ENCODE assay signal across 24 cellular contexts in the genomic region with DNA sequence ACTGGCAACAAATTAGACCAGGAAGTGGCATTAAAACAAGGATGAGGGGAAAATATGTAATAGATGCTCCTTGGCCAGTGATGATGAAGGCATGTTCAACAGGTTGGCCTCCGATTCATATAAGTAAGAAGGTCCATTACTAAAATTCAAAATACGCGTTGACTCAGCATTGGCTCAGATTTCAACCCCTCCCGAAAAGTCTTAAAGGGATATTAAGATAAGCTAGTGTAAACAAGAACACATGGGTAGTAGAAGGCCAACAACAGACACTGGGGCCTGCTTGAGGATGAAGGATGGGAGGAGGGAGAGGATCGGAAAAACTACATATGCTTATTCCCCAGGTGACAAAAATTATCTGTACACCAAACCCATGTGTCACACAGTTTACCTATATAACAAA. TPM values are rescaled to one million over a fixed set of nuclear protein-coding genes. Genes with fewer than 3 reads are reported as not detected.
"Had no signal": no experiment of that assay in that cellular context is flagged by ENCODE, and none has a peak within 500 bp of the region (broad histone marks: within the 10 kb centered on the region; RNA-seq: fewer than 3 reads in every experiment).

No MANE protein-coding gene starts in this region.

- H3K4me3 ChIP-seq: hepatocyte, neural progenitor cell, psoas muscle, spleen, thoracic aorta, upper lobe of right lung had no signal

- ATAC-seq: activated CD4-positive, CD25-positive, alpha-beta regulatory T cell treated with anti-CD3 and anti-CD28 coated beads, Interleukin-2, amount 50 U/mL, for 24 hours; psoas muscle; sciatic nerve; upper lobe of right lung had no signal

- H3K27me3 ChIP-seq: hepatocyte, neural progenitor cell, upper lobe of right lung had no signal

- H3K27ac ChIP-seq: neural progenitor cell, psoas muscle, spleen, thoracic aorta, upper lobe of right lung had no signal

- DNase-seq: activated naive CD4-positive, alpha-beta T cell; activated naive CD8-positive, alpha-beta T cell treated with anti-CD3 and anti-CD28 coated beads, Interleukin-2, amount 10 ng/mL, durations not matched to agents 7 days and 5 days; mammary epithelial cell; naive B cell; psoas muscle; spleen; stimulated activated CD4-positive, alpha-beta T cell treated with anti-CD3 and anti-CD28 coated beads, Interleukin-1b, Interleukin-23, amount 100 ng/mL, for 48 hours; T-helper 9 cell; upper lobe of right lung had no signal

- H3K9me3 ChIP-seq: psoas muscle, spleen, thoracic aorta, upper lobe of right lung had no signal

- H3K4me1 ChIP-seq: neural progenitor cell, psoas muscle, spleen, upper lobe of right lung had no signal

RNA-seq across cellular contexts. Expression of gene CLRN2, which starts 42.9 kb away (rescaled TPM):
- total RNA-seq: activated CD8-positive, alpha-beta memory T cell treated with anti-CD3 and anti-CD28 coated beads for 36 hours; activated naive CD8-positive, alpha-beta T cell treated with anti-CD3 and anti-CD28 coated beads, Interleukin-2, amount 10 ng/mL, durations not matched to agents 7 days and 5 days; astrocyte; chondrocyte; dermis microvascular lymphatic vessel endothelial cell; epithelial cell of proximal tubule; glomerular endothelial cell; hepatocyte; left lobe of liver; mammary epithelial cell; mononuclear cell; osteocyte; psoas muscle; sciatic nerve; spleen; thoracic aorta; upper lobe of right lung had no signal
- polyA plus RNA-seq: hepatocyte, keratinocyte, mammary epithelial cell, psoas muscle, spleen had no signal
